8 cellular contexts compared by ENCODE assay signal in genomic region chrX:153922932-153923857, GRCh38. TPM values are rescaled to one million over a fixed set of nuclear protein-coding genes. Genes with fewer than 3 reads are reported as not detected.
DNase-seq lines count a peak whose midpoint lies in the region; ATAC-seq and TF ChIP-seq lines count a peak whose summit lies in the region.

No MANE protein-coding gene starts in this region.

- H3K36me3 ChIP-seq in SJCRH30 (no peaks in the 10 kb centered on the region), endocrine pancreas (ENCODE audit: control insufficient read depth, insufficient read depth, low read length) (no peaks in the 10 kb centered on the region), neutrophil (peaks cover 32% of the 10 kb centered on the region)

- H3K4me3 ChIP-seq in AG09309 (ENCODE audit: control insufficient read depth, low read depth, low read length) = no peak overlapping the region
- no peak overlapping the region for H3K4me3 ChIP-seq in SJCRH30
- no peak overlapping the region for H3K4me3 ChIP-seq in endocrine pancreas (ENCODE audit: control insufficient read depth, insufficient read depth, low read length)
- peak overlapping the region; percentile 69 to 98 for H3K4me3 ChIP-seq in neutrophil (ENCODE audit: low read depth in 1 of 2, low read length in 1 of 2)

- DNase-seq in AG09309 (ENCODE audit: low read depth) (no peak), GM13977 (ENCODE audit: low spot score) (peak; percentile 58), SJCRH30 (peak; percentile 69 to 72), SW480 (ENCODE audit: low spot score) (no peak)
- DNase-seq in activated CD4-positive, alpha-beta T cell treated with anti-CD3 and anti-CD28 coated beads for 48 hours = no peak

- H3K9me3 ChIP-seq in SJCRH30 (replicated peaks) (no peaks in the 10 kb centered on the region), endocrine pancreas (ENCODE audit: control insufficient read depth, low read length) (no peaks in the 10 kb centered on the region), neutrophil (no peaks in the 10 kb centered on the region)

- in situ Hi-C loops in GM13977 (cut with MboI; ENCODE audit: low pct_unique_long_range_greater_than_20kb, low sequenced_read_pairs, unreplicated experiment) = no loop called here

- no peak for ATAC-seq in GM21447 (IDR thresholded peaks at IDR 0.05; ENCODE audit: unreplicated experiment)

- H3K4me1 ChIP-seq in SJCRH30 (peaks cover 6% of the 10 kb centered on the region), endocrine pancreas (ENCODE audit: control insufficient read depth, insufficient read depth, low read length) (no peaks in the 10 kb centered on the region), neutrophil (ENCODE audit: control insufficient read depth in 1 of 2, insufficient read depth in 1 of 2, low read depth in 1 of 2, low read length in 1 of 2) (peaks cover 31 to 67% of the 10 kb centered on the region in 2 experiments)

- no peaks in the 10 kb centered on the region for H3K27me3 ChIP-seq in SJCRH30
- no peaks in the 10 kb centered on the region for H3K27me3 ChIP-seq in endocrine pancreas (ENCODE audit: control insufficient read depth, insufficient read depth, low read length)
- H3K27me3 ChIP-seq in neutrophil = no peaks in the 10 kb centered on the region

- H3K27ac ChIP-seq in SJCRH30 (no peak overlapping the region), neutrophil (peak overlapping the region; percentile 100)

- H3K9ac ChIP-seq in endocrine pancreas (ENCODE audit: control insufficient read depth, insufficient read depth, low read length) = peak overlapping the region; percentile 39

- TF ChIP-seq CTCF in AG09309 (IDR thresholded peaks at IDR 0.05; ENCODE audit: control insufficient read depth, insufficient read depth, low read depth, low read length, missing control alignments) = peak; percentile 67
- TF ChIP-seq CTCF in GM13977 (IDR thresholded peaks at IDR 0.05; ENCODE audit: extremely low read depth, insufficient read depth, missing control alignments) = peak; percentile 59
- peak; percentile 31 for TF ChIP-seq CTCF in neutrophil (IDR thresholded peaks at IDR 0.05)

RNA-seq across cellular contexts. Expression of gene ARHGAP4, which starts 2.9 kb away (rescaled TPM):
- total RNA-seq in SJCRH30 (2014; rRNA removed; shearing (Covaris generic)) = 7.7 and 8.2 TPM in 2 replicates

RNA-seq across cellular contexts. Expression of gene NAA10, which starts 11.6 kb away (rescaled TPM):
- total RNA-seq in SJCRH30 (2014; rRNA removed; shearing (Covaris generic)) = 58.6 and 69.6 TPM in 2 replicates

RNA-seq across cellular contexts. Expression of gene AVPR2, which starts 18.7 kb away (rescaled TPM):
- total RNA-seq in SJCRH30 (2014; rRNA removed; shearing (Covaris generic)) = not detected in 2 replicates

RNA-seq across cellular contexts. Expression of gene RENBP, which starts 21.2 kb away (rescaled TPM):
- 0.18 TPM in 1 of 2 replicates, not detected in the other for total RNA-seq in SJCRH30 (2014; rRNA removed; shearing (Covaris generic))

RNA-seq across cellular contexts. Expression of gene L1CAM, which starts 37.2 kb away (rescaled TPM):
- 14.2 and 14.7 TPM in 2 replicates for total RNA-seq in SJCRH30 (2014; rRNA removed; shearing (Covaris generic))

Comparison
In these comparisons a context has a peak if more than half of its experiments do, and no peak if none do; other contexts are left out.
1. DNase-seq: peak in GM13977 (single experiment) and SJCRH30 (2 of 2); none in AG09309 (single experiment), SW480 (single experiment) and activated CD4-positive, alpha-beta T cell treated with anti-CD3 and anti-CD28 coated beads for 48 hours (single experiment).
2. H3K4me3 ChIP-seq: peak in neutrophil (2 of 2); none in AG09309 (single experiment), SJCRH30 (single experiment) and endocrine pancreas (single experiment).
3. Peak in every context shown above with its lines, with median percentiles within 50 percentile points of each other: CTCF ChIP-seq.